In the genomic region with DNA sequence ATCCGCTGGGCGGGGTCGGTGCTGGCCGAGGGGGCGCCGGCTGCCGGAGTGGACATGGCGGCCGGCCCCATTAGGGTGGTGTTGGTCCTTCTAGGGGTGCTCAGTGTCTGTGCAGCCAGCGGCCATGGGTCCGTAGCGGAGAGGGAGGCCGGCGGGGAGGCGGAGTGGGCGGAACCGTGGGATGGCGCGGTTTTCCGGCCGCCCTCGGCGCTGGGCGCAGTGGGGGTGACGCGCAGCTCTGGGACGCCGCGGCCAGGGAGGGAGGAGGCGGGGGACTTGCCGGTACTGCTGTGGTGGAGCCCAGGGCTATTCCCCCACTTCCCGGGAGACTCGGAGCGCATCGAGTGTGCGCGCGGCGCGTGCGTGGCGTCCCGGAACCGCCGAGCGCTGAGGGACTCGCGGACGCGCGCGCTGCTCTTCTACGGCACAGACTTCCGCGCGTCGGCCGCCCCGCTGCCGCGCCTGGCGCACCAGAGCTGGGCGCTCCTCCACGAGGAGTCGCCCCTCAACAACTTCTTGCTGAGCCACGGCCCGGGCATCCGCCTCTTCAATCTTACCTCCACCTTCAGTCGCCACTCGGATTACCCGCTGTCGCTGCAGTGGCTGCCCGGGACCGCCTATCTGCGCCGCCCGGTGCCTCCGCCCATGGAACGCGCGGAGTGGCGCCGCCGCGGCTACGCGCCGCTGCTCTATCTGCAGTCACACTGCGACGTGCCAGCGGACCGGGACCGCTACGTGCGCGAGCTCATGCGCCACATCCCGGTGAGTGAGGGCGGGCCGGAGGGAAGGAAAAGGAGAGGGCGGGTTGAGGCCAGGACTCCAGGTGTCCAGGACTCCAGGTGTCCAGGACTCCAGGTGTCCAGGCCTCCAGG, we compare ENCODE assay signal across 8 cellular contexts. TPM values are rescaled to one million over a fixed set of nuclear protein-coding genes. Genes with fewer than 3 reads are reported as not detected.
DNase-seq lines count a peak whose midpoint lies in the region; ATAC-seq and TF ChIP-seq lines count a peak whose summit lies in the region.

No MANE protein-coding gene starts in this region.

- peaks cover 6% of the 10 kb centered on the region for H3K4me1 ChIP-seq in NT2/D1 (ENCODE audit: insufficient read depth, insufficient read length)

- no peaks in the 10 kb centered on the region for H3K27me3 ChIP-seq in NT2/D1 (ENCODE audit: insufficient read depth, insufficient read length)

- peak in 13 of 14 donors; percentile 61 to 93 (median 84) for DNase-seq in C1 segment of cervical spinal cord (lab: John Stamatoyannopoulos, UW)
- DNase-seq in NT2/D1 (ENCODE audit: low read depth, low spot score), result peak; percentile 40
- DNase-seq in activated T-cell treated with anti-CD3 and anti-CD28 coated beads for 4 hours, result peak; percentile 64
- peak; percentile 60 for DNase-seq in epithelial cell of prostate (ENCODE audit: low read depth, low spot score)
- peak; percentile 84 for DNase-seq in mucosa of gallbladder (ENCODE audit: low spot score)
- peak; percentile 46 to 71 for DNase-seq in stimulated activated CD8-positive, alpha-beta memory T cell treated with anti-CD3 and anti-CD28 coated beads, Interleukin-4, amount 100 ng/mL, for 4 hours (ENCODE audit: low read depth in 2 of 2, low spot score in 1 of 2)

- peak overlapping the region; percentile 70 for H3K4me3 ChIP-seq in NT2/D1 (ENCODE audit: insufficient read length, low read depth)

- peak overlapping the region; percentile 93 for H3K9ac ChIP-seq in NT2/D1 (ENCODE audit: insufficient read length, low read depth)

- peak; percentile 61 for TF ChIP-seq POLR2A in GM18951 (IDR thresholded peaks at IDR 0.05; ENCODE audit: extremely low read depth, insufficient read depth, insufficient read length)

- in situ Hi-C loops in GM18951 (cut with MboI; ENCODE audit: low sequenced_read_pairs, unreplicated experiment), result no loop called here

- H3K27ac ChIP-seq in epithelial cell of prostate, result peak overlapping the region; percentile 92

- H3K36me3 ChIP-seq in NT2/D1 (ENCODE audit: insufficient read depth, insufficient read length, low read length), result peaks cover 64% of the 10 kb centered on the region

- ATAC-seq in HG03159 (IDR thresholded peaks at IDR 0.05; ENCODE audit: unreplicated experiment), result peak; percentile 51

- no peaks in the 10 kb centered on the region for H3K9me3 ChIP-seq in NT2/D1 (ENCODE audit: insufficient read depth, low read length)

RNA-seq across cellular contexts. Expression of gene CHCHD1, which starts 9.3 kb away (rescaled TPM):
- 28.0 TPM for total RNA-seq in mucosa of gallbladder

RNA-seq across cellular contexts. Expression of gene ZSWIM8, which starts 12.9 kb away (rescaled TPM):
- 170 TPM for total RNA-seq in mucosa of gallbladder

RNA-seq across cellular contexts. Expression of gene SEC24C, which starts 28.3 kb away (rescaled TPM):
- total RNA-seq in mucosa of gallbladder, result 90.1 TPM

RNA-seq across cellular contexts. Expression of gene NDST2, which starts 38.9 kb away (rescaled TPM):
- 41.9 TPM for total RNA-seq in mucosa of gallbladder

Comparison
In these comparisons a context has a peak if more than half of its experiments do, and no peak if none do; other contexts are left out.
1. Peak in every context shown above with its lines: DNase-seq, ATAC-seq, H3K4me3 ChIP-seq and H3K27ac ChIP-seq.